In the genomic region with DNA sequence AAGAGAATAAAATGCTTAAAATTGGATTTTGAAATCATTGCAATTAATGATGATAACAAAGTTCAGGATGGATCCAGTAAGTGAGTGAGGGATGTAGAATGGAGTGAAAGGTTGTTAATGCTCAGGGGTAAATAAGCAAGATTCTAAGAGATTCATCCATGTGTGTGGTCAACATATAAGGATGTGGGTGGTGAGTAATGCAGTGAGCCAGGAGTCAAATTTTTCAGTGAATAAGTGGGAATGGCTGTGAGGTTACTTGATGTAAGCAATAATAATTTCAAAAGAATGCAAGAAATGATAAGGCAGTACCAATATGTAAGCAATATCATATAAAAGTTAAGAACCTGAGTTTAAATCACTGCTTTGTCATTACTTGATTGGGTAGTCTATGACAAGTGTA, we compare ENCODE assay signal across 33 cellular contexts.
DNase-seq lines count a peak whose midpoint lies in the region; ATAC-seq and TF ChIP-seq lines count a peak whose summit lies in the region.
"Had no signal": no experiment of that assay in that cellular context is flagged by ENCODE, and none has a peak within 500 bp of the region (broad histone marks: within the 10 kb centered on the region; RNA-seq: fewer than 3 reads in every experiment).

No MANE protein-coding gene starts in this region.

- no peak overlapping the region for H3K4me2 ChIP-seq in fibroblast of lung (ENCODE audit: extremely low read depth, insufficient read depth, low read length)
- H3K4me2 ChIP-seq: neural progenitor cell had no signal

- no peak overlapping the region for H2AFZ ChIP-seq in fibroblast of lung (ENCODE audit: low read length)
- H2AFZ ChIP-seq: neural progenitor cell had no signal

- no peaks in the 10 kb centered on the region for H4K20me1 ChIP-seq in fibroblast of lung (ENCODE audit: control insufficient read depth, extremely low read depth, insufficient read depth, low read length)

- no peaks in the 10 kb centered on the region for H3K27me3 ChIP-seq in fibroblast of lung (ENCODE audit: control insufficient read depth, insufficient read depth, low read length)
- H3K27me3 ChIP-seq: body of pancreas, neural progenitor cell, upper lobe of left lung had no signal

- no peaks in the 10 kb centered on the region for H3K79me2 ChIP-seq in fibroblast of lung (ENCODE audit: control insufficient read depth, insufficient read depth, low read length)

- no peak overlapping the region for H3K4me3 ChIP-seq in fibroblast of lung (replicated peaks in 1 of 4; ENCODE audit: control extremely low read depth in 1 of 4, insufficient read depth in 1 of 4, low read depth in 3 of 4, low read length in 4 of 4)
- H3K4me3 ChIP-seq: body of pancreas, neural progenitor cell, SK-N-MC, upper lobe of left lung had no signal

- no peak overlapping the region for H3K9ac ChIP-seq in fibroblast of lung (ENCODE audit: insufficient read depth, low read length)
- H3K9ac ChIP-seq: neural progenitor cell had no signal

- H3K27me3 Mint-ChIP-seq in T-helper 17 cell, result no peaks in the 10 kb centered on the region
- H3K27me3 Mint-ChIP-seq: activated naive CD8-positive, alpha-beta T cell treated with anti-CD3 and anti-CD28 coated beads for 36 hours had no signal

- H3K9me3 ChIP-seq in fibroblast of lung (ENCODE audit: control insufficient read depth, insufficient read depth, low read depth, low read length) (no peaks in the 10 kb centered on the region), T-helper 17 cell (ENCODE audit: control insufficient read depth, low read length, poor library complexity, severe bottlenecking) (no peaks in the 10 kb centered on the region)
- H3K9me3 ChIP-seq: body of pancreas, Caco-2, upper lobe of left lung had no signal

- H3K36me3 Mint-ChIP-seq in T-helper 17 cell (ENCODE audit: low read depth), result no peaks in the 10 kb centered on the region
- H3K36me3 Mint-ChIP-seq: activated naive CD8-positive, alpha-beta T cell treated with anti-CD3 and anti-CD28 coated beads for 36 hours; neural progenitor cell had no signal

- H3K4me1 ChIP-seq in fibroblast of lung (ENCODE audit: control insufficient read depth, extremely low read depth, insufficient read depth, low read length), result no peaks in the 10 kb centered on the region
- H3K4me1 ChIP-seq: body of pancreas, Caco-2, neural progenitor cell, upper lobe of left lung had no signal

- no peak overlapping the region for H3K4me3 Mint-ChIP-seq in T-helper 17 cell
- H3K4me3 Mint-ChIP-seq: activated CD8-positive, alpha-beta T cell treated with anti-CD3 and anti-CD28 coated beads, Interleukin-2, amount 10 ng/mL, durations not matched to agents 7 days and 5 days; activated naive CD8-positive, alpha-beta T cell treated with anti-CD3 and anti-CD28 coated beads for 36 hours; HFFc6; neural progenitor cell; T-helper 1 cell treated with Interleukin-12 subunit alpha and Interleukin-12 subunit beta and Interleukin-4 antibody, amounts not matched to agents 30 μg/mL and 1 μg/mL, for 36 hours had no signal

- ATAC-seq in T-helper 17 cell (no peak), GM18517 (IDR thresholded peaks at IDR 0.05; ENCODE audit: unreplicated experiment) (no peak)
- ATAC-seq: activated CD8-positive, alpha-beta T cell treated with anti-CD3 and anti-CD28 coated beads, Interleukin-2, amount 10 ng/mL, durations not matched to agents 7 days and 5 days; body of pancreas; right cardiac atrium had no signal

- no peaks in the 10 kb centered on the region for H3K36me3 ChIP-seq in fibroblast of lung (ENCODE audit: control insufficient read depth, insufficient read depth, low read length)
- H3K36me3 ChIP-seq: neural progenitor cell, upper lobe of left lung had no signal

- DNase-seq in HCEC 1CT, result peak; percentile 80
- peak; percentile 8 for DNase-seq in RWPE1 (ENCODE audit: low spot score)
- DNase-seq in fibroblast of lung (ENCODE audit: low read depth in 2 of 2), result peak; percentile 45 to 79
- DNase-seq in non-pigmented ciliary epithelial cell (ENCODE audit: low read depth), result peak; percentile 80
- DNase-seq in T-helper 17 cell, result no peak
- no peak for DNase-seq in NCI-H2196 (lab: John Stamatoyannopoulos, UW; ENCODE audit: unreplicated experiment)
- DNase-seq in NCI-H69 (lab: John Stamatoyannopoulos, UW), result no peak
- DNase-seq: activated CD4-positive, alpha-beta T cell treated with anti-CD3 and anti-CD28 coated beads for 1 hour; activated CD8-positive, alpha-beta T cell treated with anti-CD3 and anti-CD28 coated beads, Interleukin-2, amount 10 ng/mL, durations not matched to agents 7 days and 5 days; activated effector memory CD4-positive, alpha-beta T cell treated with anti-CD3 and anti-CD28 coated beads, Interleukin-2, amount 50 U/mL, for 16 hours; activated naive CD8-positive, alpha-beta T cell treated with anti-CD3 and anti-CD28 coated beads for 36 hours; activated T-cell treated with anti-CD3 and anti-CD28 coated beads for 4 hours; body of pancreas; C1 segment of cervical spinal cord; Caco-2; DMS79; GF-D8; HFFc6; NCI-H1105 treated with DMSO at 0.1 percent for 48 hours; NCI-H2029 treated with DMSO at 0.1 percent for 48 hours; NCI-H2227 treated with DMSO at 0.1 percent for 48 hours; NCI-H748 treated with DMSO at 0.1 percent for 48 hours; right cardiac atrium; RPMI8226; stimulated activated CD4-positive, alpha-beta T cell treated with anti-CD3 and anti-CD28 coated beads, Interleukin-12 subunit alpha, Interleukin-12 subunit beta, amount 100 ng/mL, for 4 hours; stimulated activated CD4-positive, alpha-beta T cell treated with anti-CD3 and anti-CD28 coated beads, Interleukin-4, amount 100 ng/mL, for 1 hour; substantia nigra; upper lobe of left lung had no signal

- POLR2A ChIA-PET in RWPE1 (lab: Yijun Ruan, JAX; ENCODE audit: low non-redundant PET), result no interaction called here

- no peaks in the 10 kb centered on the region for H3K4me1 Mint-ChIP-seq in T-helper 17 cell
- H3K4me1 Mint-ChIP-seq: activated naive CD8-positive, alpha-beta T cell treated with anti-CD3 and anti-CD28 coated beads for 36 hours; neural progenitor cell had no signal

- TF ChIP-seq CTCF in RWPE1 (conservative IDR thresholded peaks at IDR 0.05; ENCODE audit: low read depth) (no peak), fibroblast of lung (conservative IDR thresholded peaks at IDR 0.05 in 1 of 2, IDR thresholded peaks at IDR 0.05 in 1 of 2; ENCODE audit: low read depth in 1 of 2, low read length in 2 of 2) (no peak)

- H3K27ac ChIP-seq in RWPE1 (no peak overlapping the region), fibroblast of lung (ENCODE audit: insufficient read depth, low read length) (no peak overlapping the region)
- H3K27ac ChIP-seq: body of pancreas, HL-60, neural progenitor cell, SK-N-MC, upper lobe of left lung had no signal

- CTCF ChIA-PET in RWPE1 (lab: Yijun Ruan, JAX), result no interaction called here

- H3K27ac Mint-ChIP-seq in T-helper 17 cell, result no peak overlapping the region
- H3K27ac Mint-ChIP-seq: activated CD8-positive, alpha-beta T cell treated with anti-CD3 and anti-CD28 coated beads, Interleukin-2, amount 10 ng/mL, durations not matched to agents 7 days and 5 days; activated naive CD8-positive, alpha-beta T cell treated with anti-CD3 and anti-CD28 coated beads for 36 hours; HFFc6; neural progenitor cell; T-helper 1 cell treated with Interleukin-12 subunit alpha and Interleukin-12 subunit beta and Interleukin-4 antibody, amounts not matched to agents 30 μg/mL and 1 μg/mL, for 36 hours had no signal

Comparison
In these comparisons a context has a peak if more than half of its experiments do, and no peak if none do; other contexts are left out.
1. DNase-seq: peak in HCEC 1CT (single experiment), RWPE1 (single experiment), fibroblast of lung (2 of 2) and non-pigmented ciliary epithelial cell (single experiment); none in T-helper 17 cell (0 of 3), NCI-H2196 (single experiment) and NCI-H69 (single experiment).